In the genomic region with DNA sequence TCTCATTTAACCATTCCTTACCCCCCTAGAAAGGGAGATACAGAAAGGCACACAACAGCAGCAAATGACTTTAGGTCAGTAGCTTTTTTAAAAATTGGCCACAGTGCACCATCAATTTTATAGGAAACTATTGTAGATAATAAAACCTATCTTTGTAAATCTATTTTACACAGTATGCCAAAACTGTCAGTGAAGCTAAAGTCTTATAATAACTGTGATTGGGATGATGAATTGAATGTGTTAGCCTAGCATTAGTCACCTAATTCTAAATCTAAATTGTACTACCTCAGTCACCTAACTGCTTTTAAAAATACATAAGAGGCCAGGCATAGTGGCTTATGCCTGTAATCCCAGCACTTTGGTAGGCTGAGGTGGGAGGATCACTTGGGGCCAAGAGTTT, we compare ENCODE assay signal across 1 cellular context.
TF ChIP-seq lines count a peak whose summit lies in the region.

No MANE protein-coding gene starts in this region.

TF ChIP-seq in HCT116, 20 proteins besides CTCF, POLR2A, EP300 and RAD21 (continued from another document):
- TF ChIP-seq, protein P1, sequence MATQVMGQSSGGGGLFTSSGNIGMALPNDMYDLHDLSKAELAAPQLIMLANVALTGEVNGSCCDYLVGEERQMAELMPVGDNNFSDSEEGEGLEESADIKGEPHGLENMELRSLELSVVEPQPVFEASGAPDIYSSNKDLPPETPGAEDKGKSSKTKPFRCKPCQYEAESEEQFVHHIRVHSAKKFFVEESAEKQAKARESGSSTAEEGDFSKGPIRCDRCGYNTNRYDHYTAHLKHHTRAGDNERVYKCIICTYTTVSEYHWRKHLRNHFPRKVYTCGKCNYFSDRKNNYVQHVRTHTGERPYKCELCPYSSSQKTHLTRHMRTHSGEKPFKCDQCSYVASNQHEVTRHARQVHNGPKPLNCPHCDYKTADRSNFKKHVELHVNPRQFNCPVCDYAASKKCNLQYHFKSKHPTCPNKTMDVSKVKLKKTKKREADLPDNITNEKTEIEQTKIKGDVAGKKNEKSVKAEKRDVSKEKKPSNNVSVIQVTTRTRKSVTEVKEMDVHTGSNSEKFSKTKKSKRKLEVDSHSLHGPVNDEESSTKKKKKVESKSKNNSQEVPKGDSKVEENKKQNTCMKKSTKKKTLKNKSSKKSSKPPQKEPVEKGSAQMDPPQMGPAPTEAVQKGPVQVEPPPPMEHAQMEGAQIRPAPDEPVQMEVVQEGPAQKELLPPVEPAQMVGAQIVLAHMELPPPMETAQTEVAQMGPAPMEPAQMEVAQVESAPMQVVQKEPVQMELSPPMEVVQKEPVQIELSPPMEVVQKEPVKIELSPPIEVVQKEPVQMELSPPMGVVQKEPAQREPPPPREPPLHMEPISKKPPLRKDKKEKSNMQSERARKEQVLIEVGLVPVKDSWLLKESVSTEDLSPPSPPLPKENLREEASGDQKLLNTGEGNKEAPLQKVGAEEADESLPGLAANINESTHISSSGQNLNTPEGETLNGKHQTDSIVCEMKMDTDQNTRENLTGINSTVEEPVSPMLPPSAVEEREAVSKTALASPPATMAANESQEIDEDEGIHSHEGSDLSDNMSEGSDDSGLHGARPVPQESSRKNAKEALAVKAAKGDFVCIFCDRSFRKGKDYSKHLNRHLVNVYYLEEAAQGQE (IDR thresholded peaks at IDR 0.05; ENCODE audit: low read depth) = no peak
- TF ChIP-seq CBX3 (IDR thresholded peaks at IDR 0.05; ENCODE audit: low read depth) = no peak
TF ChIP-seq in HCT116: peak in this region for 0.
